ENCODE assay signal across 8 cellular contexts in the genomic region with DNA sequence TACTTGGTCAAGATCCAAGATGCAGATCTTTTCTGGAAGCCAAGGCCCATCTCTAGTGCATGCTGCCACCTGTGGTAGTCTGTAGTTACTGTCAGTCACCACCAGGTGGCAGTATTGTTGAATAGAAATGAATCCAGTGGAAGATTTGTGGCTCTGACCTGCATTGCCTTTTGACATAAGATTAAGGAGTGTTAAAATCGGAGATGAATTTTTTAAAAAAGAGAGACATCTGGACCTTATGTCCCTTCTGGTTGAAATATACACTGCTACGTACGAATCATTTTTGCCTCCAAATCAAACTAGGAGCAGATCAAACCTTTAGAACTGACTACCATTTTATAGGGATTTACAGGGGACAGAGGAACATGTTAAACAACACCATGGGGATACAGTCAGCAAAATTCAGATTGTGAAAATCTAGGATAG.
DNase-seq lines count a peak whose midpoint lies in the region; ATAC-seq lines count a peak whose summit lies in the region.

No MANE protein-coding gene starts in this region.

- DNase-seq in GF-D8 (lab: John Stamatoyannopoulos, UW) (peak; percentile 52), NCI-H446 treated with DMSO at 0.1 percent for 48 hours (lab: John Stamatoyannopoulos, UW) (peak; percentile 22), left kidney (ENCODE audit: low read depth, low spot score) (peak; percentile 75)
- peak; percentile 73 for DNase-seq in activated CD4-positive, CD25-positive, alpha-beta regulatory T cell treated with anti-CD3 and anti-CD28 coated beads, Interleukin-2, amount 50 U/mL, for 16 hours (ENCODE audit: low read depth, low spot score)
- peak; percentile 72 for DNase-seq in central memory CD4-positive, alpha-beta T cell
- peak; percentile 43 to 59 (median 57) for DNase-seq in stimulated activated CD4-positive, alpha-beta T cell treated with anti-CD3 and anti-CD28 coated beads, TNF-alpha, amount 100 ng/mL, for 48 hours (ENCODE audit: low read depth in 3 of 3)

- ATAC-seq in HG02938 (IDR thresholded peaks at IDR 0.05; ENCODE audit: unreplicated experiment) (peak; percentile 68), GM21619 (IDR thresholded peaks at IDR 0.05; ENCODE audit: unreplicated experiment) (no peak)

Comparison
In these comparisons a context has a peak if more than half of its experiments do, and no peak if none do; other contexts are left out.
1. DNase-seq: peak in every context shown above with its lines; median percentile 75 in left kidney; 73 in activated CD4-positive, CD25-positive, alpha-beta regulatory T cell treated with anti-CD3 and anti-CD28 coated beads, Interleukin-2, amount 50 U/mL, for 16 hours; 72 in central memory CD4-positive, alpha-beta T cell; 57 in stimulated activated CD4-positive, alpha-beta T cell treated with anti-CD3 and anti-CD28 coated beads, TNF-alpha, amount 100 ng/mL, for 48 hours; 52 in GF-D8; 22 in NCI-H446 treated with DMSO at 0.1 percent for 48 hours.